ENCODE assay signal across 1 cellular context in genomic region chr13:79314652-79315051, GRCh38.
TF ChIP-seq lines count a peak whose summit lies in the region.

No MANE protein-coding gene starts in this region.

TF ChIP-seq in liver, 16 proteins besides CTCF, POLR2A, EP300 and RAD21:
- TF ChIP-seq REST (IDR thresholded peaks at IDR 0.05), result no peak
- TF ChIP-seq, protein P1, sequence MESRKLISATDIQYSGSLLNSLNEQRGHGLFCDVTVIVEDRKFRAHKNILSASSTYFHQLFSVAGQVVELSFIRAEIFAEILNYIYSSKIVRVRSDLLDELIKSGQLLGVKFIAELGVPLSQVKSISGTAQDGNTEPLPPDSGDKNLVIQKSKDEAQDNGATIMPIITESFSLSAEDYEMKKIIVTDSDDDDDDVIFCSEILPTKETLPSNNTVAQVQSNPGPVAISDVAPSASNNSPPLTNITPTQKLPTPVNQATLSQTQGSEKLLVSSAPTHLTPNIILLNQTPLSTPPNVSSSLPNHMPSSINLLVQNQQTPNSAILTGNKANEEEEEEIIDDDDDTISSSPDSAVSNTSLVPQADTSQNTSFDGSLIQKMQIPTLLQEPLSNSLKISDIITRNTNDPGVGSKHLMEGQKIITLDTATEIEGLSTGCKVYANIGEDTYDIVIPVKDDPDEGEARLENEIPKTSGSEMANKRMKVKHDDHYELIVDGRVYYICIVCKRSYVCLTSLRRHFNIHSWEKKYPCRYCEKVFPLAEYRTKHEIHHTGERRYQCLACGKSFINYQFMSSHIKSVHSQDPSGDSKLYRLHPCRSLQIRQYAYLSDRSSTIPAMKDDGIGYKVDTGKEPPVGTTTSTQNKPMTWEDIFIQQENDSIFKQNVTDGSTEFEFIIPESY (IDR thresholded peaks at IDR 0.05), result no peak
- TF ChIP-seq NR2F2 (IDR thresholded peaks at IDR 0.05), result peak; percentile 69
- no peak for TF ChIP-seq RXRA (IDR thresholded peaks at IDR 0.05)
- no peak for TF ChIP-seq JUND (IDR thresholded peaks at IDR 0.05)
- TF ChIP-seq FOXA1 (IDR thresholded peaks at IDR 0.05), result no peak
TF ChIP-seq in liver: peak in this region for 1.
